ENCODE assay signal across 1 cellular context in the genomic region with DNA sequence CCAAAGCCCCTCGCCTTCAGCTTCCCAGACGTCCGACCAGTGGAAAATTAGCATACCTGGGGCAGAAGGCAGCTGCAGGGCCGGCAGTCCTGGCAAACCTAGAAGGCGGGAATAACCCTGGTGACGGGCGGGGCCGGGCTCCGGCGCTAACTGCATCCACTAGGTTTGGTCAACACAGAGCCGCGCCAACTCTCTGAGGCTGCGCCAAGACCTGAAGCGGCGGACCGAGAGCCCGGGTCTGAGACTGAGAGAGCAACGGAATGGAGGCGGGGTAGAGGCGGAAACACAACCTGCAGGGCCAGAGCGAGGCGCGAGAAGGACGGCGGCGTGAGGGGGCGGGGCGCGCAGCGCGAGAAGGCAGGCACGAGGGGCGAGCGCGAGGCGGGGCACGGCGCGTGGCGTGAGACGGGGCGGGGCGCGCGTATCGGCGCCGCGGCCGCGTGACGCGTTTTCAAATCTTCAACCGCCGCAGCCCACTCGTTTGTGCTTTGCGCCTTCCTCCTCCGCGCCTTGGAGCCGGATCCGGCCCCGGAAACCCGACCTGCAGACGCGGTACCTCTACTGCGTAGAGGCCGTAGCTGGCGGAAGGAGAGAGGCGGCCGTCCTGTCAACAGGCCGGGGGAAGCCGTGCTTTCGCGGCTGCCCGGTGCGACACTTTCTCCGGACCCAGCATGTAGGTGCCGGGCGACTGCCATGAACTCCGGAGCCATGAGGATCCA.
TF ChIP-seq lines count a peak whose summit lies in the region.

A gene with protein sequence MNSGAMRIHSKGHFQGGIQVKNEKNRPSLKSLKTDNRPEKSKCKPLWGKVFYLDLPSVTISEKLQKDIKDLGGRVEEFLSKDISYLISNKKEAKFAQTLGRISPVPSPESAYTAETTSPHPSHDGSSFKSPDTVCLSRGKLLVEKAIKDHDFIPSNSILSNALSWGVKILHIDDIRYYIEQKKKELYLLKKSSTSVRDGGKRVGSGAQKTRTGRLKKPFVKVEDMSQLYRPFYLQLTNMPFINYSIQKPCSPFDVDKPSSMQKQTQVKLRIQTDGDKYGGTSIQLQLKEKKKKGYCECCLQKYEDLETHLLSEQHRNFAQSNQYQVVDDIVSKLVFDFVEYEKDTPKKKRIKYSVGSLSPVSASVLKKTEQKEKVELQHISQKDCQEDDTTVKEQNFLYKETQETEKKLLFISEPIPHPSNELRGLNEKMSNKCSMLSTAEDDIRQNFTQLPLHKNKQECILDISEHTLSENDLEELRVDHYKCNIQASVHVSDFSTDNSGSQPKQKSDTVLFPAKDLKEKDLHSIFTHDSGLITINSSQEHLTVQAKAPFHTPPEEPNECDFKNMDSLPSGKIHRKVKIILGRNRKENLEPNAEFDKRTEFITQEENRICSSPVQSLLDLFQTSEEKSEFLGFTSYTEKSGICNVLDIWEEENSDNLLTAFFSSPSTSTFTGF (plus strand): TSS at position 454 of the 719 bp plus-strand sequence. CDS start 240 bp downstream, at position 694.
A gene with protein sequence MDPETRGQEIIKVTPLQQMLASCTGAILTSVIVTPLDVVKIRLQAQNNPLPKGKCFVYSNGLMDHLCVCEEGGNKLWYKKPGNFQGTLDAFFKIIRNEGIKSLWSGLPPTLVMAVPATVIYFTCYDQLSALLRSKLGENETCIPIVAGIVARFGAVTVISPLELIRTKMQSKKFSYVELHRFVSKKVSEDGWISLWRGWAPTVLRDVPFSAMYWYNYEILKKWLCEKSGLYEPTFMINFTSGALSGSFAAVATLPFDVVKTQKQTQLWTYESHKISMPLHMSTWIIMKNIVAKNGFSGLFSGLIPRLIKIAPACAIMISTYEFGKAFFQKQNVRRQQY (minus strand): TSS at position 321 of the 719 bp plus-strand sequence. CDS start 17,633 bp downstream, outside the sequence.

TF ChIP-seq in endothelial cell of umbilical vein, 7 proteins besides CTCF, POLR2A, EP300 and RAD21 (continued from another document):
- TF ChIP-seq GATA2 (IDR thresholded peaks at IDR 0.05; ENCODE audit: insufficient read depth, insufficient read length, low read depth, low read length), result no peak
- TF ChIP-seq MYC (IDR thresholded peaks at IDR 0.05; ENCODE audit: low read depth, low read length), result peak; percentile 83
